In the genomic region with DNA sequence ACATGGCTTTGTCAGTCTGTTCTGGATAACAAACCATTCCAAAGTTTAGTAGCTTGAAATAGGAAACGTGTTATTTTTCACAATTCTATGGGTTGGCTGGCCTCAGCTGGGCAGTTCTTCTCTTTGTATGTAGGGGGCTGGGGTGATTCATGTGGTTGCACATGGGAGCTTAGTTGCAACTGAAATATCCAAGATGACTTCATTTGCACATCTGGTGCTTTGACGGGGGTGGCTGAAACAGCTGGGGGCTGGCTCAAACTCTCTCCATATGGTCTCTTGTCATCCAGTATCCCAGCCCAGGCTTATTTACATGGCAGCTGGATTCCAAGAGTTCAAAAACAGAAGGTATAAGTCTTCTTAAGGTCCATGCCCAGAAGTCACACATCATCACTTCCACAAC, we compare ENCODE assay signal across 1 cellular context.
TF ChIP-seq lines count a peak whose summit lies in the region.

No MANE protein-coding gene starts in this region.

TF ChIP-seq in IMR-90, 13 proteins besides CTCF, POLR2A, EP300 and RAD21:
- TF ChIP-seq, protein P1, sequence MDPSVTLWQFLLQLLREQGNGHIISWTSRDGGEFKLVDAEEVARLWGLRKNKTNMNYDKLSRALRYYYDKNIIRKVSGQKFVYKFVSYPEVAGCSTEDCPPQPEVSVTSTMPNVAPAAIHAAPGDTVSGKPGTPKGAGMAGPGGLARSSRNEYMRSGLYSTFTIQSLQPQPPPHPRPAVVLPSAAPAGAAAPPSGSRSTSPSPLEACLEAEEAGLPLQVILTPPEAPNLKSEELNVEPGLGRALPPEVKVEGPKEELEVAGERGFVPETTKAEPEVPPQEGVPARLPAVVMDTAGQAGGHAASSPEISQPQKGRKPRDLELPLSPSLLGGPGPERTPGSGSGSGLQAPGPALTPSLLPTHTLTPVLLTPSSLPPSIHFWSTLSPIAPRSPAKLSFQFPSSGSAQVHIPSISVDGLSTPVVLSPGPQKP (IDR thresholded peaks at IDR 0.05; ENCODE audit: borderline replicate concordance, low read depth, low read length): no peak
- no peak for TF ChIP-seq SMC3 (IDR thresholded peaks at IDR 0.05; ENCODE audit: low read depth, low read length)
- no peak for TF ChIP-seq CEBPB (IDR thresholded peaks at IDR 0.05; ENCODE audit: low read depth, low read length)
- TF ChIP-seq MXI1 (IDR thresholded peaks at IDR 0.05; ENCODE audit: borderline replicate concordance, low read depth, low read length): no peak
- TF ChIP-seq RCOR1 (IDR thresholded peaks at IDR 0.05; ENCODE audit: insufficient replicate concordance, low read length): no peak
- no peak for TF ChIP-seq BHLHE40 (IDR thresholded peaks at IDR 0.05; ENCODE audit: low read depth, low read length)
- TF ChIP-seq MAFK (IDR thresholded peaks at IDR 0.05; ENCODE audit: low read depth, low read length): no peak
TF ChIP-seq in IMR-90: peak in this region for 0.
